14 cellular contexts compared by ENCODE assay signal in the genomic region with DNA sequence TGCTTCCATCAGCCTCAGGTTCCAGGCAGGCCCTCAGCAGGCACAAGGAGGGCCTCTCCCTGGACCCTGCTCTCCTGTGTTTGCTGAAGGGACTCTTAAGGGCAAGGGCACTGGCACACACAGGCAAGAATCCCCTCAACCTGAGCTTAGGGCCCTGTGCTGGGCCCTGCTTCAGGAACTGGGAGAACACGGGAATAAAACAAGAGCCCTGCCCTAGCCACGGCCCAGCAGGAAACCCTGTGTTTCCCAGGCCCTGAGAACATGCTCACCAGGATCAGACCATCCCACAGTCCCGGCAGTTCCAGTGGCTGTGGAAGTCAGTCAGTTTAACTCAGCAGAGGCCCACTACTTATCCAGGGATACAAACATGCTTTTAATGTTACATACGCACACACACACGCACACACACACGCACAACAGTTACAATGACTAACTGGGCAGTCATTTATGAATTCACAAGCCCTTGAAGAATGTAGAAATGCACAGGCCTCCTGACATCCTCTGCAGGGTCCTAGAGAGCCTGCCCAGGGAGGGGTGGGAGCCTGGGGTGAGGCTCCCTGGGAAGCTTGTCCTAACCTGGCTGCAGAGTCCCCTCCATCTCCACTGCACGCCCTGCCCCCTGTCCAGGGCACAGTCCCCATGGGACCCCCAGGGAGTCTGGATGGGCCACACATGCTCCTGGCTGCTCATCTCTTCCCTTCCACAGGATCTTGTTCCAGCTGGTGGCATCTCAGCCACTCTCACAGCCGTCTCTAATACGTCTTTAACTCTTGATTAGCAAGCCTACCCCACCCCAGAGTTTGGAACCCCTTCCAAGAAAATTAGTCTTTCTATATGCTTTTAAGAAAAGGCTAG.
A peak's percentile ranks its signal among the peaks of the same experiment; 100 is the strongest.
DNase-seq lines count a peak whose midpoint lies in the region; TF ChIP-seq lines count a peak whose summit lies in the region.
"Had no signal": no experiment of that assay in that cellular context is flagged by ENCODE, and none has a peak within 500 bp of the region (broad histone marks: within the 10 kb centered on the region; RNA-seq: fewer than 3 reads in every experiment).

No MANE protein-coding gene starts in this region.

- H2AFZ ChIP-seq in neural progenitor cell (replicated peaks) = no peak overlapping the region

- H3K36me3 Mint-ChIP-seq in neural progenitor cell = no peaks in the 10 kb centered on the region

- intact Hi-C loops in cardiac septum (cut with DNase I) = no loop called here
- intact Hi-C loops in uterus (cut with DNase I; ENCODE audit: low total_unique reads) = no loop called here

- no peaks in the 10 kb centered on the region for H3K27me3 Mint-ChIP-seq in neural progenitor cell (ENCODE audit: insufficient read depth, low read depth)

- no peaks in the 10 kb centered on the region for H3K36me3 ChIP-seq in right atrium auricular region
- H3K36me3 ChIP-seq in neural progenitor cell = no peaks in the 10 kb centered on the region
- H3K36me3 ChIP-seq in uterus = no peaks in the 10 kb centered on the region
- H3K36me3 ChIP-seq in BE2C = no peaks in the 10 kb centered on the region

- peak overlapping the region; percentile 66 for H3K27ac Mint-ChIP-seq in neural progenitor cell
- H3K27ac Mint-ChIP-seq: HFFc6 had no signal

- H3K9ac ChIP-seq in neural progenitor cell = no peak overlapping the region
- H3K9ac ChIP-seq: KMS-11 had no signal

- H3K27ac ChIP-seq in right atrium auricular region (no peak overlapping the region), neural progenitor cell (no peak overlapping the region), uterus (no peak overlapping the region)
- H3K27ac ChIP-seq: KMS-11 had no signal

- no peaks in the 10 kb centered on the region for H4K20me1 ChIP-seq in neural progenitor cell (ENCODE audit: low read depth)

- H3K4me3 ChIP-seq in right atrium auricular region (no peak overlapping the region), neural progenitor cell (no peak overlapping the region), uterus (no peak overlapping the region), BE2C (ENCODE audit: low read depth, low read length) (no peak overlapping the region)

- no peak overlapping the region for H3K4me2 ChIP-seq in neural progenitor cell
- H3K4me2 ChIP-seq: KMS-11 had no signal

- H3K4me1 ChIP-seq in right atrium auricular region = no peaks in the 10 kb centered on the region
- H3K4me1 ChIP-seq in neural progenitor cell = no peaks in the 10 kb centered on the region
- no peaks in the 10 kb centered on the region for H3K4me1 ChIP-seq in uterus
- no peaks in the 10 kb centered on the region for H3K4me1 ChIP-seq in BE2C
- H3K4me1 ChIP-seq: Caco-2 had no signal

- peak; percentile 50 for DNase-seq in cardiac septum (ENCODE audit: low spot score)
- no peak for DNase-seq in right atrium auricular region (ENCODE audit: low spot score)
- DNase-seq in foreskin melanocyte = peak; percentile 18
- DNase-seq in neural progenitor cell (ENCODE audit: low spot score) = no peak
- peak; percentile 0 to 1 for DNase-seq in uterus
- no peak for DNase-seq in BE2C
- no peak for DNase-seq in UCSD-AML1 (lab: John Stamatoyannopoulos, UW; ENCODE audit: unreplicated experiment)
- no peak for DNase-seq in nucleus accumbens (lab: John Stamatoyannopoulos, UW)
- DNase-seq: Caco-2, GOT3, HFFc6, NCI-H2029, NCI-H524 treated with DMSO at 0.1 percent for 48 hours had no signal

- H3K27me3 ChIP-seq in right atrium auricular region (no peaks in the 10 kb centered on the region), neural progenitor cell (no peaks in the 10 kb centered on the region), uterus (no peaks in the 10 kb centered on the region), BE2C (no peaks in the 10 kb centered on the region)

- no peaks in the 10 kb centered on the region for H3K9me3 ChIP-seq in right atrium auricular region
- H3K9me3 ChIP-seq in neural progenitor cell (ENCODE audit: low read depth) = no peaks in the 10 kb centered on the region
- no peaks in the 10 kb centered on the region for H3K9me3 ChIP-seq in uterus
- no peaks in the 10 kb centered on the region for H3K9me3 ChIP-seq in BE2C
- H3K9me3 ChIP-seq: Caco-2 had no signal

- no peak overlapping the region for H3K4me3 Mint-ChIP-seq in neural progenitor cell
- H3K4me3 Mint-ChIP-seq: HFFc6 had no signal

- peaks cover 7% of the 10 kb centered on the region for H3K4me1 Mint-ChIP-seq in neural progenitor cell

- TF ChIP-seq CTCF in right atrium auricular region (IDR thresholded peaks at IDR 0.05) (no peak), neural progenitor cell (IDR thresholded peaks at IDR 0.05) (no peak), uterus (IDR thresholded peaks at IDR 0.05) (no peak), BE2C (IDR thresholded peaks at IDR 0.05; ENCODE audit: low read depth, low read length) (no peak)

- no peak for TF ChIP-seq POLR2A in uterus (IDR thresholded peaks at IDR 0.05)

- H3K79me2 ChIP-seq in neural progenitor cell (ENCODE audit: low read depth) = no peaks in the 10 kb centered on the region

- H3F3A ChIP-seq in neural progenitor cell (ENCODE audit: low read depth) = no peaks in the 10 kb centered on the region

- H3K9me3 Mint-ChIP-seq in neural progenitor cell = no peaks in the 10 kb centered on the region

Comparison
In these comparisons a context has a peak if more than half of its experiments do, and no peak if none do; other contexts are left out.
1. DNase-seq: peak in cardiac septum (single experiment), foreskin melanocyte (single experiment) and uterus (2 of 2); none in right atrium auricular region (single experiment), neural progenitor cell (single experiment), BE2C (single experiment), UCSD-AML1 (single experiment) and nucleus accumbens (0 of 56).